Comparison of ENCODE assay signal across 27 cellular contexts in genomic region chr7:103921692-103922091, GRCh38.
DNase-seq lines count a peak whose midpoint lies in the region; ATAC-seq, FAIRE-seq and TF ChIP-seq lines count a peak whose summit lies in the region.
"Had no signal": no experiment of that assay in that cellular context is flagged by ENCODE, and none has a peak within 500 bp of the region (broad histone marks: within the 10 kb centered on the region; RNA-seq: fewer than 3 reads in every experiment).

No MANE protein-coding gene starts in this region.

- peaks cover 8% of the 10 kb centered on the region; the same call in 1 of the 2 replicates for H4K20me1 ChIP-seq in HepG2 (ENCODE audit: insufficient read depth, low read length)
- H4K20me1 ChIP-seq in K562 (replicated peaks; ENCODE audit: control insufficient read depth, insufficient read depth, low read length), result no peaks in the 10 kb centered on the region
- H4K20me1 ChIP-seq: BLaER1 had no signal

- H3K4me1 ChIP-seq in HepG2 (ENCODE audit: insufficient read depth, low read length), result no peaks in the 10 kb centered on the region
- no peaks in the 10 kb centered on the region for H3K4me1 ChIP-seq in right lobe of liver
- peaks cover 15 to 32% of the 10 kb centered on the region in 2 experiments for H3K4me1 ChIP-seq in K562 (replicated peaks in 1 of 2; ENCODE audit: control insufficient read depth in 2 of 2, insufficient read depth in 2 of 2, low read length in 2 of 2)
- H3K4me1 ChIP-seq: BLaER1 had no signal

- H3K9ac ChIP-seq in HepG2 (ENCODE audit: insufficient read depth, low read depth, low read length) (no peak overlapping the region), K562 (ENCODE audit: insufficient read depth in 1 of 2, low read depth in 2 of 2, low read length in 2 of 2) (no peak overlapping the region)
- H3K9ac ChIP-seq: BLaER1 had no signal

- intact Hi-C loops in HepG2 (cut with micrococcal nuclease; ENCODE audit: unreplicated experiment) (no loop called here), right lobe of liver (cut with DNase I) (no loop called here), K562 (cut with micrococcal nuclease) (no loop called here)

- H3K27me3 ChIP-seq in HepG2 (ENCODE audit: control insufficient read depth in 1 of 2, insufficient read depth in 2 of 2, low read length in 2 of 2), result no peaks in the 10 kb centered on the region
- H3K27me3 ChIP-seq in right lobe of liver, result no peaks in the 10 kb centered on the region
- no peaks in the 10 kb centered on the region for H3K27me3 ChIP-seq in H7 (ENCODE audit: control insufficient read depth, insufficient read depth, low read length)
- no peaks in the 10 kb centered on the region for H3K27me3 ChIP-seq in K562 (ENCODE audit: control insufficient read depth in 2 of 2, insufficient read depth in 2 of 2, low read length in 2 of 2)
- H3K27me3 ChIP-seq: BE2C, BLaER1 had no signal

- DNase-seq in HepG2 (ENCODE audit: low spot score) (no peak), right lobe of liver (no peak), H7 (peak; percentile 2), K562 (ENCODE audit: extremely low read depth in 1 of 4, low spot score in 3 of 4) (no peak), iPS-NIHi11 (ENCODE audit: low spot score) (peak; percentile 14), occipital lobe (lab: John Stamatoyannopoulos, UW) (no peak)
- DNase-seq: 8988T; ACHN; BE2C; C1 segment of cervical spinal cord; CD4-positive, alpha-beta memory T cell; CD4-positive, CD25-positive, alpha-beta regulatory T cell; CD8-positive, alpha-beta memory T cell; COR-L47; DMS 273 treated with DMSO at 0.1 percent for 48 hours; DMS153; DMS53; DMS79; DND-41; EL; GDM1 had no signal

- WGBS in HepG2 (ENCODE audit: low lambda C conversion rate), result 79% methylated on average over 1 of the region's 1 CpG
- WGBS in right lobe of liver (ENCODE audit: insufficient coverage, low coverage, low lambda C conversion rate, missing lambda C conversion rate), result 20% methylated on average over 1 of the region's 1 CpG
- 65% methylated on average over 1 of the region's 1 CpG for WGBS in K562 (ENCODE audit: insufficient coverage, low coverage, missing lambda C conversion rate)

- no peak for ATAC-seq in HepG2
- no peak for ATAC-seq in right lobe of liver
- no peak for ATAC-seq in K562
- ATAC-seq in GM19467 (IDR thresholded peaks at IDR 0.05; ENCODE audit: unreplicated experiment), result no peak
- ATAC-seq in HG02885 (IDR thresholded peaks at IDR 0.05; ENCODE audit: poor library complexity, unreplicated experiment), result no peak
- ATAC-seq: GM12878 had no signal

- BruUV-seq in HepG2 (replicated peaks; lab: Mats Ljungman, UMichigan) (no TSS peak), K562 (replicated peaks; lab: Mats Ljungman, UMichigan) (no TSS peak)

- no peaks in the 10 kb centered on the region; a peak in 3 of 5 replicates for H3K36me3 ChIP-seq in HepG2 (replicated peaks in 1 of 2; ENCODE audit: control insufficient read depth in 1 of 2, insufficient read depth in 2 of 2, low read length in 2 of 2)
- H3K36me3 ChIP-seq in right lobe of liver, result no peaks in the 10 kb centered on the region
- no peaks in the 10 kb centered on the region for H3K36me3 ChIP-seq in H7 (replicated peaks; ENCODE audit: control insufficient read depth, insufficient read depth, low read length)
- H3K36me3 ChIP-seq in K562 (ENCODE audit: control insufficient read depth, insufficient read depth, low read length), result peaks cover 3% of the 10 kb centered on the region; the same call in 1 of the 3 replicates
- H3K36me3 ChIP-seq: BLaER1 had no signal

- no peak for TF ChIP-seq RAD21 in HepG2 (CRISPR knock-in tag; IDR thresholded peaks at IDR 0.05)
- TF ChIP-seq RAD21 in K562 (CRISPR knock-in tag; conservative IDR thresholded peaks at IDR 0.05 in 1 of 2, IDR thresholded peaks at IDR 0.05 in 1 of 2), result no peak

- H3K79me2 ChIP-seq in HepG2 (ENCODE audit: insufficient read depth, low read length) (peaks cover 3% of the 10 kb centered on the region), K562 (ENCODE audit: control insufficient read depth, insufficient read depth, low read length) (peaks cover 3% of the 10 kb centered on the region; the same call in 1 of the 3 replicates)

- H3K27ac ChIP-seq in HepG2 (ENCODE audit: extremely low read length, insufficient read depth, low read length) (no peak overlapping the region), right lobe of liver (no peak overlapping the region), K562 (ENCODE audit: extremely low read depth, low read depth, low read length) (no peak overlapping the region; the same call in 2 of the 3 replicates)
- H3K27ac ChIP-seq: BLaER1 had no signal

- TF ChIP-seq POLR2A in HepG2 (IDR thresholded peaks at IDR 0.05; ENCODE audit: insufficient read depth in 1 of 2, low read depth in 2 of 2, low read length in 2 of 2) (no peak), right lobe of liver (IDR thresholded peaks at IDR 0.05) (no peak), K562 (conservative IDR thresholded peaks at IDR 0.05) (no peak)

- TF ChIP-seq CTCF in HepG2 (CRISPR knock-in tag; IDR thresholded peaks at IDR 0.05), result no peak
- TF ChIP-seq CTCF in right lobe of liver (IDR thresholded peaks at IDR 0.05), result no peak
- TF ChIP-seq CTCF in K562 (IDR thresholded peaks at IDR 0.05 in 2 of 3, conservative IDR thresholded peaks at IDR 0.05 in 1 of 3; ENCODE audit: insufficient read depth in 2 of 3, low read depth in 1 of 3, low read length in 3 of 3), result no peak

- in situ Hi-C loops in HepG2 (cut with HindIII; ENCODE audit: extremely low pct_ligation_motif_present, low pct_unique_long_range_greater_than_20kb), result no loop called here
- in situ Hi-C loops in K562 (cut with MboI), result no loop called here

- CTCF ChIA-PET in HepG2 (lab: Yijun Ruan, JAX; ENCODE audit: low intra/inter-chr PET ratio, low total read pairs), result no interaction called here
- CTCF ChIA-PET in K562 (lab: Yijun Ruan, JAX; ENCODE audit: low intra/inter-chr PET ratio), result no interaction called here

- POLR2A ChIA-PET in HepG2 (lab: Yijun Ruan, JAX) (no interaction called here), K562 (lab: Yijun Ruan, JAX) (interaction anchor here (1.0 to 1.9 kb wide), 2 partner anchors 11 to 16 kb away, joined by 3 to 6 read pairs; no protein-coding TSS in a partner anchor)

- no peak overlapping the region for H2AFZ ChIP-seq in HepG2 (ENCODE audit: low read length)
- 0 out of 2 replicates have a peak overlapping the region, but pooled peaks have one; percentile 23 for H2AFZ ChIP-seq in K562 (ENCODE audit: low read depth, low read length)

- FAIRE-seq in HepG2 (lab: Jason Lieb, UNC) (no peak), K562 (lab: Jason Lieb, UNC) (no peak)
- FAIRE-seq: GM12878, GM12892, GM18507 had no signal

- H3K9me3 ChIP-seq in HepG2 (ENCODE audit: low read length) (no peaks in the 10 kb centered on the region), right lobe of liver (no peaks in the 10 kb centered on the region), K562 (replicated peaks; ENCODE audit: control insufficient read depth, insufficient read depth, low read depth, low read length) (no peaks in the 10 kb centered on the region)
- H3K9me3 ChIP-seq: BE2C, BLaER1 had no signal

- no peaks in the 10 kb centered on the region for H3K9me1 ChIP-seq in K562 (ENCODE audit: control insufficient read depth, insufficient read depth, low read length)

- H3K4me2 ChIP-seq in HepG2 (ENCODE audit: low read depth, low read length) (no peak overlapping the region), K562 (ENCODE audit: insufficient read depth, low read length) (no peak overlapping the region)
- H3K4me2 ChIP-seq: BLaER1 had no signal

- no peak overlapping the region for H3K4me3 ChIP-seq in HepG2 (replicated peaks in 1 of 3; ENCODE audit: insufficient read depth in 1 of 3, low read depth in 2 of 3, low read length in 3 of 3)
- H3K4me3 ChIP-seq in right lobe of liver, result no peak overlapping the region
- H3K4me3 ChIP-seq in H7 (ENCODE audit: insufficient read depth, low read depth, low read length), result no peak overlapping the region
- H3K4me3 ChIP-seq in K562, result no peak overlapping the region
- H3K4me3 ChIP-seq: BLaER1, GM12878 had no signal

- TF ChIP-seq EP300 in HepG2 (IDR thresholded peaks at IDR 0.05; ENCODE audit: low read depth in 2 of 2, low read length in 2 of 2) (no peak), HepG2 (CRISPR knock-in tag; IDR thresholded peaks at IDR 0.05; ENCODE audit: borderline replicate concordance) (no peak), K562 (IDR thresholded peaks at IDR 0.05; ENCODE audit: low read length) (no peak)

TF ChIP-seq in HepG2, 621 proteins besides CTCF, POLR2A, EP300 and RAD21:
- peak; percentile 83 for TF ChIP-seq RBM22 (optimal IDR thresholded peaks at IDR 0.05; ENCODE audit: low read length)
- TF ChIP-seq CHD2 (IDR thresholded peaks at IDR 0.05; ENCODE audit: low read depth, low read length), result no peak
TF ChIP-seq in HepG2: peak in this region for 1.

TF ChIP-seq in K562, 482 proteins besides CTCF, POLR2A, EP300 and RAD21:
- TF ChIP-seq U2AF1 (optimal IDR thresholded peaks at IDR 0.05; ENCODE audit: low read depth, low read length) (no peak), HMBOX1 (IDR thresholded peaks at IDR 0.05) (peak; percentile 71), CLOCK (CRISPR knock-in tag; IDR thresholded peaks at IDR 0.05; ENCODE audit: borderline replicate concordance) (no peak)

Comparison
In these comparisons a context has a peak if more than half of its experiments do, and no peak if none do; other contexts are left out.
1. DNase-seq: peak in H7 (single experiment) and iPS-NIHi11 (single experiment); none in HepG2 (single experiment), right lobe of liver (0 of 3), K562 (0 of 4) and occipital lobe (single experiment).
2. Of the 241 proteins assayed by ChIP-seq in both HepG2 and K562: peak only in HepG2: RBM22; only in K562: none; in both: none; in neither: 240.